Comparison of ENCODE assay signal across 15 cellular contexts in genomic region chr10:12711344-12711708, GRCh38.
A peak's percentile ranks its signal among the peaks of the same experiment; 100 is the strongest.
DNase-seq lines count a peak whose midpoint lies in the region; ATAC-seq, FAIRE-seq and TF ChIP-seq lines count a peak whose summit lies in the region.
"Had no signal": no experiment of that assay in that cellular context is flagged by ENCODE, and none has a peak within 500 bp of the region (broad histone marks: within the 10 kb centered on the region; RNA-seq: fewer than 3 reads in every experiment).

No MANE protein-coding gene starts in this region.

- peak overlapping the region; percentile 69; the same call in 2 of the 3 replicates for H3K4me2 ChIP-seq in A549
- no peak overlapping the region for H3K4me2 ChIP-seq in keratinocyte (ENCODE audit: control insufficient read depth, extremely low read depth, insufficient read depth, low read depth, low read length)
- no peak overlapping the region for H3K4me2 ChIP-seq in Karpas-422 (ENCODE audit: low read depth, low read length, poor library complexity, severe bottlenecking)

- H3K9me2 ChIP-seq in Karpas-422 (replicated peaks; ENCODE audit: insufficient read depth, low read length) = no peaks in the 10 kb centered on the region

- TF ChIP-seq RAD21 in A549 (conservative IDR thresholded peaks at IDR 0.05 in 1 of 2, IDR thresholded peaks at IDR 0.05 in 1 of 2) = no peak

- no peaks in the 10 kb centered on the region for H3K9me1 ChIP-seq in keratinocyte (ENCODE audit: control insufficient read depth, extremely low read depth, insufficient read depth, low read length)

- no peak overlapping the region for H3K27ac Mint-ChIP-seq in WTC11

- CTCF ChIA-PET in A549 (lab: Yijun Ruan, JAX) = interaction anchor here (0.6 to 7.5 kb wide), 51 partner anchors 9 to 712 kb away, joined by 3 to 76 read pairs (median 4); partner anchors contain the start of genes CAMK1D and OPTN
- CTCF ChIA-PET in WTC11 (lab: Charles Lee) = interaction anchor here (0.7 to 3.0 kb wide), 8 partner anchors 21 to 447 kb away, joined by 3 to 11 read pairs (median 3); partner anchors contain the start of gene OPTN

- no peak for TF ChIP-seq CTCF in A549 (IDR thresholded peaks at IDR 0.05)
- peak; percentile 75 for TF ChIP-seq CTCF in C4-2B (conservative IDR thresholded peaks at IDR 0.05)
- TF ChIP-seq CTCF in WTC11 (IDR thresholded peaks at IDR 0.05) = 0 out of 2 replicates have a peak, but pooled peaks have one; percentile 1
- no peak for TF ChIP-seq CTCF in keratinocyte (optimal IDR thresholded peaks at IDR 0.05 in 1 of 3, IDR thresholded peaks at IDR 0.05 in 1 of 3, conservative IDR thresholded peaks at IDR 0.05 in 1 of 3; ENCODE audit: extremely low read depth in 1 of 3, insufficient read depth in 2 of 3, low read length in 3 of 3)

- no peak for FAIRE-seq in A549 (lab: Jason Lieb, UNC)
- FAIRE-seq in keratinocyte (lab: Jason Lieb, UNC) = no peak

- TF ChIP-seq POLR2A in A549 (IDR thresholded peaks at IDR 0.05; ENCODE audit: low read length) = no peak

- H3K79me2 ChIP-seq in keratinocyte (ENCODE audit: control insufficient read depth, insufficient read depth, low read length) (no peaks in the 10 kb centered on the region), Karpas-422 (ENCODE audit: low read length) (no peaks in the 10 kb centered on the region)

- H3K27me3 Mint-ChIP-seq in WTC11 (ENCODE audit: low read depth) = peaks cover 5% of the 10 kb centered on the region; the same call in 1 of the 2 replicates
- H3K27me3 Mint-ChIP-seq: activated CD4-positive, alpha-beta T cell treated with anti-CD3 and anti-CD28 coated beads, Interleukin-2, amount 10 ng/mL, durations not matched to agents 7 days and 5 days had no signal

- peaks cover 42% of the 10 kb centered on the region for H3K4me1 Mint-ChIP-seq in WTC11

- no peak; a peak in 1 of 5 replicates for TF ChIP-seq EP300 in A549 (IDR thresholded peaks at IDR 0.05)

- H2AFZ ChIP-seq in keratinocyte (ENCODE audit: control insufficient read depth, low read length) = no peak overlapping the region
- no peak overlapping the region for H2AFZ ChIP-seq in Karpas-422 (ENCODE audit: low read length)

- H3K4me1 ChIP-seq in A549 (peaks cover 49% of the 10 kb centered on the region), keratinocyte (ENCODE audit: control insufficient read depth, extremely low read depth, insufficient read depth, low read length) (peaks cover 45% of the 10 kb centered on the region), Karpas-422 (ENCODE audit: low read length) (no peaks in the 10 kb centered on the region)

- no peaks in the 10 kb centered on the region for H4K20me1 ChIP-seq in keratinocyte (ENCODE audit: control insufficient read depth, extremely low read depth, insufficient read depth, low read length)
- no peaks in the 10 kb centered on the region for H4K20me1 ChIP-seq in Karpas-422 (ENCODE audit: insufficient read depth, low read depth, low read length)

- POLR2A ChIA-PET in A549 (lab: Yijun Ruan, JAX) (no interaction called here), WTC11 (lab: Charles Lee) (no interaction called here)

- dilution Hi-C loops in keratinocyte (cut with MboI; ENCODE audit: extremely low pct_ligation_motif_present, low sequenced_read_pairs) = no loop called here

- H3K9ac ChIP-seq in keratinocyte (ENCODE audit: control insufficient read depth, extremely low read depth, insufficient read depth, low read length) (no peak overlapping the region), Karpas-422 (ENCODE audit: low read length) (no peak overlapping the region)
- H3K9ac ChIP-seq: BLaER1 treated with 17β-estradiol and CSF1 and Interleukin-3, amounts not matched to agents 10 nM and 100 nM had no signal

- no peak for DNase-seq in A549 (ENCODE audit: low read depth in 1 of 2, low spot score in 1 of 2)
- DNase-seq in WTC11 (ENCODE audit: low spot score) = no peak
- no peak for DNase-seq in keratinocyte (ENCODE audit: low read depth, low spot score)
- no peak for DNase-seq in Karpas-422
- DNase-seq in GM19240 (ENCODE audit: insufficient read length, low spot score) = no peak
- no peak for DNase-seq in stimulated activated CD4-positive, alpha-beta T cell treated with anti-CD3 and anti-CD28 coated beads, Interleukin-2, amount 100 ng/mL, for 24 hours
- no peak for DNase-seq in activated CD4-positive, CD25-positive, alpha-beta regulatory T cell treated with anti-CD3 and anti-CD28 coated beads, Interleukin-2, amount 50 U/mL, for 72 hours
- DNase-seq: SIG-M5 had no signal

- no peak overlapping the region for H3K4me3 Mint-ChIP-seq in WTC11
- H3K4me3 Mint-ChIP-seq: activated CD4-positive, alpha-beta T cell treated with anti-CD3 and anti-CD28 coated beads, Interleukin-2, amount 10 ng/mL, durations not matched to agents 7 days and 5 days had no signal

- no peaks in the 10 kb centered on the region for H3K36me3 ChIP-seq in keratinocyte (ENCODE audit: control insufficient read depth in 2 of 2, extremely low read depth in 1 of 2, insufficient read depth in 2 of 2, low read length in 2 of 2)
- no peaks in the 10 kb centered on the region for H3K36me3 ChIP-seq in Karpas-422 (ENCODE audit: insufficient read depth, low read length)
- H3K36me3 ChIP-seq: adrenal gland; BLaER1 treated with 17β-estradiol and CSF1 and Interleukin-3, amounts not matched to agents 10 nM and 100 nM; esophagus squamous epithelium; left ventricle myocardium inferior; suprapubic skin had no signal

- WGBS in A549 (ENCODE audit: missing lambda C conversion rate) = 61% methylated on average over 6 of the region's 6 CpGs

- H3K27ac ChIP-seq in A549 (peak overlapping the region; percentile 82 to 94; a peak in 5 of 6 replicates), C4-2B (no peak overlapping the region), keratinocyte (ENCODE audit: control insufficient read depth, insufficient read depth, low read length) (peak overlapping the region; percentile 77), Karpas-422 (ENCODE audit: low read length) (no peak overlapping the region)
- H3K27ac ChIP-seq: adrenal gland, left ventricle myocardium inferior, suprapubic skin had no signal

- ATAC-seq in A549 = no peak
- ATAC-seq in WTC11 = no peak

- H3K4me3 ChIP-seq in A549 = no peak overlapping the region
- H3K4me3 ChIP-seq in keratinocyte (ENCODE audit: control insufficient read depth in 2 of 3, extremely low read depth in 1 of 3, insufficient read depth in 2 of 3, low read depth in 1 of 3, low read length in 3 of 3) = no peak overlapping the region
- H3K4me3 ChIP-seq in Karpas-422 (ENCODE audit: low read length) = no peak overlapping the region
- H3K4me3 ChIP-seq: adrenal gland; BLaER1 treated with 17β-estradiol and CSF1 and Interleukin-3, amounts not matched to agents 10 nM and 100 nM; esophagus squamous epithelium; left ventricle myocardium inferior; suprapubic skin had no signal

- no peaks in the 10 kb centered on the region for H3K9me3 Mint-ChIP-seq in WTC11
- H3K9me3 Mint-ChIP-seq: activated CD4-positive, alpha-beta T cell treated with anti-CD3 and anti-CD28 coated beads, Interleukin-2, amount 10 ng/mL, durations not matched to agents 7 days and 5 days had no signal

- H3K36me3 Mint-ChIP-seq in WTC11 = no peaks in the 10 kb centered on the region

- H3K27me3 ChIP-seq in keratinocyte (ENCODE audit: control insufficient read depth, extremely low read depth, insufficient read depth, low read length) (no peaks in the 10 kb centered on the region), Karpas-422 (ENCODE audit: low read length) (no peaks in the 10 kb centered on the region)
- H3K27me3 ChIP-seq: adrenal gland; BLaER1 treated with 17β-estradiol and CSF1 and Interleukin-3, amounts not matched to agents 10 nM and 100 nM; esophagus squamous epithelium; suprapubic skin had no signal

- H3K9me3 ChIP-seq in A549 (no peaks in the 10 kb centered on the region), keratinocyte (ENCODE audit: control insufficient read depth, low read depth, low read length) (no peaks in the 10 kb centered on the region), Karpas-422 (ENCODE audit: low read length) (no peaks in the 10 kb centered on the region)
- H3K9me3 ChIP-seq: adrenal gland; BLaER1 treated with 17β-estradiol and CSF1 and Interleukin-3, amounts not matched to agents 10 nM and 100 nM; esophagus squamous epithelium; left ventricle myocardium inferior; suprapubic skin had no signal

TF ChIP-seq in A549, 52 proteins besides CTCF, POLR2A, EP300 and RAD21:
- no peak for TF ChIP-seq TFCP2L1 (CRISPR knock-in tag; IDR thresholded peaks at IDR 0.05)
- no peak for TF ChIP-seq HES2 (IDR thresholded peaks at IDR 0.05)
- TF ChIP-seq ZSCAN20 (CRISPR knock-in tag; IDR thresholded peaks at IDR 0.05) = no peak
- TF ChIP-seq, protein P1, sequence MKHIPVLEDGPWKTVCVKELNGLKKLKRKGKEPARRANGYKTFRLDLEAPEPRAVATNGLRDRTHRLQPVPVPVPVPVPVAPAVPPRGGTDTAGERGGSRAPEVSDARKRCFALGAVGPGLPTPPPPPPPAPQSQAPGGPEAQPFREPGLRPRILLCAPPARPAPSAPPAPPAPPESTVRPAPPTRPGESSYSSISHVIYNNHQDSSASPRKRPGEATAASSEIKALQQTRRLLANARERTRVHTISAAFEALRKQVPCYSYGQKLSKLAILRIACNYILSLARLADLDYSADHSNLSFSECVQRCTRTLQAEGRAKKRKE (CRISPR knock-in tag; IDR thresholded peaks at IDR 0.05; ENCODE audit: low read depth) = no peak
- no peak for TF ChIP-seq EHF (CRISPR knock-in tag; IDR thresholded peaks at IDR 0.05)
- TF ChIP-seq TP53 (CRISPR knock-in tag; IDR thresholded peaks at IDR 0.05) = no peak

TF ChIP-seq in WTC11, 78 proteins besides CTCF, POLR2A, EP300 and RAD21:
- TF ChIP-seq MAX (CRISPR knock-in tag; IDR thresholded peaks at IDR 0.05) (no peak), ELF4 (CRISPR knock-in tag; IDR thresholded peaks at IDR 0.05; ENCODE audit: low read depth) (no peak)

Comparison
In these comparisons a context has a peak if more than half of its experiments do, and no peak if none do; other contexts are left out.
1. H3K27ac ChIP-seq: peak in A549 (2 of 2) and keratinocyte (single experiment); none in C4-2B (single experiment) and Karpas-422 (single experiment).
2. CTCF ChIP-seq: peak in C4-2B (single experiment) and WTC11 (single experiment); none in A549 (single experiment) and keratinocyte (0 of 3).
3. Of the 8 proteins assayed by ChIP-seq in both WTC11 and A549: peak only in WTC11: CTCF; only in A549: none; in both: none; in neither: 7.